8 cellular contexts compared by ENCODE assay signal in genomic region chr13:67229438-67230242, GRCh38. TPM values are rescaled to one million over a fixed set of nuclear protein-coding genes. Genes with fewer than 3 reads are reported as not detected.
A peak's percentile ranks its signal among the peaks of the same experiment; 100 is the strongest.
DNase-seq lines count a peak whose midpoint lies in the region; ATAC-seq and TF ChIP-seq lines count a peak whose summit lies in the region.

No MANE protein-coding gene starts in this region.

- peak; percentile 31 for DNase-seq in WERI-Rb-1
- DNase-seq in right cardiac atrium: no peak
- no peak for DNase-seq in SIG-M5 treated with dmso at 0.1 percent for 504 hours (lab: John Stamatoyannopoulos, UW; ENCODE audit: unreplicated experiment)
- DNase-seq in NAMALWA (ENCODE audit: low spot score): no peak
- no peak for DNase-seq in HPDE6-E6E7 (ENCODE audit: extremely low spot score)

- no peak for TF ChIP-seq CTCF in WERI-Rb-1 (IDR thresholded peaks at IDR 0.05; ENCODE audit: low read depth, low read length)

- intact Hi-C loops in right cardiac atrium (cut with DNase I): loop anchor here (5.0 to 10.0 kb wide), 5 partner anchors 132 to 1575 kb away; no protein-coding TSS in a partner anchor

- peaks cover 7% of the 10 kb centered on the region for H3K4me1 ChIP-seq in right cardiac atrium (ENCODE audit: control insufficient read depth, insufficient read depth, low read length)
- H3K4me1 ChIP-seq in stomach smooth muscle (ENCODE audit: control insufficient read depth, insufficient read depth, low read length): peaks cover 4% of the 10 kb centered on the region

- H3K9me3 ChIP-seq in WERI-Rb-1 (ENCODE audit: severe bottlenecking) (no peaks in the 10 kb centered on the region), right cardiac atrium (ENCODE audit: control insufficient read depth, low read length) (no peaks in the 10 kb centered on the region), stomach smooth muscle (ENCODE audit: control insufficient read depth in 2 of 2, low read length in 2 of 2) (no peaks in the 10 kb centered on the region)

- H3K27ac ChIP-seq in WERI-Rb-1 (no peak overlapping the region), right cardiac atrium (ENCODE audit: low read length) (peak overlapping the region; percentile 71), stomach smooth muscle (ENCODE audit: low read length) (peak overlapping the region; percentile 93)

- H3K4me3 ChIP-seq in WERI-Rb-1 (ENCODE audit: low read depth, low read length) (peak overlapping the region; percentile 49), right cardiac atrium (ENCODE audit: low read length) (peak overlapping the region; percentile 82), stomach smooth muscle (ENCODE audit: low read length in 2 of 2) (peak overlapping the region; percentile 94 to 98)

- no peaks in the 10 kb centered on the region for H3K27me3 ChIP-seq in WERI-Rb-1 (ENCODE audit: insufficient read depth, low read depth, severe bottlenecking)
- H3K27me3 ChIP-seq in right cardiac atrium (ENCODE audit: control insufficient read depth, insufficient read depth): no peaks in the 10 kb centered on the region
- no peaks in the 10 kb centered on the region for H3K27me3 ChIP-seq in stomach smooth muscle (ENCODE audit: control insufficient read depth in 1 of 2, insufficient read depth in 2 of 2, low read length in 2 of 2)

- H3K36me3 ChIP-seq in WERI-Rb-1 (no peaks in the 10 kb centered on the region), stomach smooth muscle (ENCODE audit: control insufficient read depth in 2 of 2, insufficient read depth in 2 of 2, low read length in 2 of 2) (no peaks in the 10 kb centered on the region)

- ATAC-seq in GM18498 (IDR thresholded peaks at IDR 0.05; ENCODE audit: unreplicated experiment) (peak; percentile 10), HG02571 (IDR thresholded peaks at IDR 0.05; ENCODE audit: unreplicated experiment) (peak; percentile 3), right cardiac atrium (peak; percentile 2 to 13)

- H3K9ac ChIP-seq in stomach smooth muscle (ENCODE audit: low read length in 2 of 2): peak overlapping the region; percentile 78 to 84

- under 1% methylated on average over 19 of the region's 19 CpGs for WGBS in right cardiac atrium

RNA-seq across cellular contexts. Expression of gene PCDH9, which starts 0.5 kb away (rescaled TPM):
- 10 to 100 TPM; 22.2 to 30.0 (median 28.2) TPM for total RNA-seq in right cardiac atrium
- 5.1 TPM for polyA plus RNA-seq in right cardiac atrium
